In the genomic region with DNA sequence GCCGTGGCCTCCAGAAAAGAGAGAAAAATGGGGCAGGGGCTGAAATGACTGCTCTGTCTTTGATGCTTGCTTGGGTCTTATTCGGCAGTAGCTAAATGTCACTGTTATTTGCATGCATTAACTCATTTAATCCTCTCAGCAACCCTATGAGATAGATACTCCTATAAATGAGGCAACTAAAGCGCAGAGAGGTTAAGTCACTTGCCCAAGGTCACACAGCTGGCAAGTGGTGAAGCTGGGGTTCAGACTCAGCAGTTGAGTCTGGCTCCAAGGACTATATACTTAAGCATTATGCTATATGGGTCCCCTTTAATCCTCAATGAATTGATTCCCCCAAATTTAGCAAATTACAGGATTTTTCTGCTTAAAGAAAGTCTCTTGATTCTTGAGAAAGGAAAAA, we compare ENCODE assay signal across 9 cellular contexts.
"Had no signal": no experiment of that assay in that cellular context is flagged by ENCODE, and none has a peak within 500 bp of the region (broad histone marks: within the 10 kb centered on the region; RNA-seq: fewer than 3 reads in every experiment).

No MANE protein-coding gene starts in this region.

- H3K4me2 ChIP-seq: GM23338, KMS-11 had no signal

- ATAC-seq: GM23338, HCT116 had no signal

- FAIRE-seq: H1, H54 had no signal

- DNase-seq: H9, HFFc6, IMR-90 had no signal

- H2AFZ ChIP-seq: GM23338 had no signal

- H3K27ac Mint-ChIP-seq: GM23338, HFFc6 had no signal

- H3K9ac ChIP-seq: KMS-11 had no signal

- H3K4me3 ChIP-seq: GM23338 had no signal

- H3K4me1 Mint-ChIP-seq: H9 had no signal

- H3K4me3 Mint-ChIP-seq: GM23338, H9, HFFc6 had no signal

- H3K27ac ChIP-seq: HL-60, KMS-11 had no signal
